1 cellular context compared by ENCODE assay signal in genomic region chr12:57627504-57628279, GRCh38.
TF ChIP-seq lines count a peak whose summit lies in the region.

No MANE protein-coding gene starts in this region.

TF ChIP-seq in WTC11, 78 proteins besides CTCF, POLR2A, EP300 and RAD21 (continued from another document):
- no peak for TF ChIP-seq ATF2 (CRISPR knock-in tag; IDR thresholded peaks at IDR 0.05; ENCODE audit: borderline replicate concordance, low read depth)
- no peak for TF ChIP-seq ARID4B (CRISPR knock-in tag; IDR thresholded peaks at IDR 0.05; ENCODE audit: borderline replicate concordance)
- TF ChIP-seq JAZF1 (CRISPR knock-in tag; IDR thresholded peaks at IDR 0.05), result no peak
- TF ChIP-seq USF2 (CRISPR knock-in tag; IDR thresholded peaks at IDR 0.05), result peak; percentile 14; the same call in 1 of the 2 replicates
- 0 out of 2 replicates have a peak, but pooled peaks have one; percentile 47 for TF ChIP-seq HMGXB4 (CRISPR knock-in tag; IDR thresholded peaks at IDR 0.05)
- no peak for TF ChIP-seq ZNF317 (CRISPR knock-in tag; IDR thresholded peaks at IDR 0.05; ENCODE audit: borderline replicate concordance, low read depth)
- TF ChIP-seq SMAD4 (CRISPR knock-in tag; IDR thresholded peaks at IDR 0.05), result no peak
- no peak for TF ChIP-seq ZSCAN18 (CRISPR knock-in tag; IDR thresholded peaks at IDR 0.05)
- TF ChIP-seq SOX15 (CRISPR knock-in tag; IDR thresholded peaks at IDR 0.05), result no peak
- TF ChIP-seq ATF6 (CRISPR knock-in tag; IDR thresholded peaks at IDR 0.05), result no peak
- no peak; the same call in 1 of the 2 replicates for TF ChIP-seq ZNF281 (CRISPR knock-in tag; IDR thresholded peaks at IDR 0.05)
- TF ChIP-seq PRRX2 (CRISPR knock-in tag; IDR thresholded peaks at IDR 0.05), result no peak
- peak; percentile 64; the same call in 1 of the 2 replicates for TF ChIP-seq FOXP1 (CRISPR knock-in tag; IDR thresholded peaks at IDR 0.05; ENCODE audit: borderline replicate concordance)
